In the genomic region with DNA sequence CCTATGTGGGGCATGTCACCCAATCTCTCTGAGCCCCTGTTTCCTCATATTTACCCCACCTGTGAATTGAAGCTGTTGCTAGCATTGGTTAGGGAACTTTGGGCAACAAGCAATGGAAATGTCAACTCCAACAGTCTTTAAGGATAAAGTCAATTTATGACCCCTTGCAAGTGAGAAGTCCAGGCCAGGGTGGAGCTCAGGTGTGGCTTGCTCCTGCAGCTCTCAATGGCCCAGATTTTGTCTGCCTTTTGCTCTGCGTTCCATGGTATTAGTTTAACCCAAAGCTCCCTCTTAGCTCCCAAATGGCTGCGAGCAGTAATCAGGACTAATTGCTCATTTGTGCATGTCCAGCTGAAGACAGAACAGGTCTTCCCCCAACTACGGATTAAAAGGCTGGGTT, we compare ENCODE assay signal across 25 cellular contexts.
"Had no signal": no experiment of that assay in that cellular context is flagged by ENCODE, and none has a peak within 500 bp of the region (broad histone marks: within the 10 kb centered on the region; RNA-seq: fewer than 3 reads in every experiment).

No MANE protein-coding gene starts in this region.

- H3K27ac ChIP-seq: dorsolateral prefrontal cortex, epithelial cell of prostate, gastrocnemius medialis, heart left ventricle, hepatocyte, left lung, neural progenitor cell, parathyroid adenoma, prostate gland, right atrium auricular region, thoracic aorta, tibial nerve, upper lobe of right lung, uterus had no signal

- DNase-seq: effector CD4-positive, alpha-beta T cell; foreskin fibroblast; gastrocnemius medialis; left cardiac atrium; mesenchymal stem cell; midbrain; naive thymus-derived CD4-positive, alpha-beta T cell; small intestine; stimulated activated CD4-positive, alpha-beta T cell treated with anti-CD3 and anti-CD28 coated beads, Interleukin-15, amount 100 ng/mL, for 24 hours; stimulated activated CD4-positive, alpha-beta T cell treated with anti-CD3 and anti-CD28 coated beads, Interleukin-2, amount 100 ng/mL, for 48 hours; stimulated activated naive B cell treated with anti-CD40 and anti-IgM and Interleukin-4, amounts not matched to agents 10 μg/mL and 1 μg/mL and 100 μg/mL, for 72 hours had no signal

- ATAC-seq: esophagus mucosa; gastrocnemius medialis; heart left ventricle; left cardiac atrium; left lung; naive thymus-derived CD4-positive, alpha-beta T cell; upper lobe of right lung had no signal

- H3K9me3 ChIP-seq: gastrocnemius medialis, heart left ventricle, left lung, prostate gland, right atrium auricular region, thoracic aorta, tibial nerve, upper lobe of right lung, uterus had no signal

- H3K27me3 ChIP-seq: dorsolateral prefrontal cortex, gastrocnemius medialis, heart left ventricle, hepatocyte, left lung, neural progenitor cell, right atrium auricular region, tibial nerve, upper lobe of right lung, uterus had no signal

- H3K36me3 ChIP-seq: gastrocnemius medialis, heart left ventricle, left lung, neural progenitor cell, prostate gland, right atrium auricular region, thoracic aorta, tibial nerve, upper lobe of right lung, uterus had no signal

- H3K4me3 ChIP-seq: dorsolateral prefrontal cortex, gastrocnemius medialis, heart left ventricle, hepatocyte, left lung, neural progenitor cell, prostate gland, right atrium auricular region, thoracic aorta, tibial nerve, upper lobe of right lung, uterus had no signal
